Comparison of ENCODE assay signal across 8 cellular contexts in genomic region chr11:69101100-69101791, GRCh38.
DNase-seq lines count a peak whose midpoint lies in the region; ATAC-seq and TF ChIP-seq lines count a peak whose summit lies in the region.

No MANE protein-coding gene starts in this region.

- peak overlapping the region; percentile 36; the same call in 1 of the 2 replicates for H3K27ac ChIP-seq in VCaP
- H3K27ac ChIP-seq in brain microvascular endothelial cell = no peak overlapping the region

- TF ChIP-seq CTCF in VCaP (conservative IDR thresholded peaks at IDR 0.05) (peak; percentile 100), brain microvascular endothelial cell (IDR thresholded peaks at IDR 0.05; ENCODE audit: low read depth, low read length, missing control alignments) (peak; percentile 100)

- DNase-seq in AG08395 (ENCODE audit: low spot score) (peak; percentile 93), NCI-H128 (lab: John Stamatoyannopoulos, UW; ENCODE audit: unreplicated experiment) (peak; percentile 20), brain microvascular endothelial cell (peak; percentile 19), iris pigment epithelial cell (ENCODE audit: low read depth) (peak; percentile 51)
- peak; percentile 47 to 64 for DNase-seq in stimulated activated CD4-positive, alpha-beta T cell treated with anti-CD3 and anti-CD28 coated beads, Interleukin-15, amount 100 ng/mL, for 48 hours (ENCODE audit: low read depth in 2 of 2)

- in situ Hi-C loops in brain microvascular endothelial cell (cut with HindIII; ENCODE audit: low pct_ligation_motif_present, low sequenced_read_pairs) = loop anchor here (25.0 kb wide), 1 partner anchor 561 kb away; no protein-coding TSS in a partner anchor

- no peak overlapping the region for H3K4me3 ChIP-seq in brain microvascular endothelial cell (ENCODE audit: low read depth, low read length)

- no peaks in the 10 kb centered on the region for H3K36me3 ChIP-seq in brain microvascular endothelial cell (replicated peaks)

- ATAC-seq in GM18909 (IDR thresholded peaks at IDR 0.05; ENCODE audit: poor library complexity, unreplicated experiment) (peak; percentile 58), GM19023 (IDR thresholded peaks at IDR 0.05; ENCODE audit: unreplicated experiment) (no peak)

- no peaks in the 10 kb centered on the region for H3K27me3 ChIP-seq in brain microvascular endothelial cell (replicated peaks)

Comparison
In these comparisons a context has a peak if more than half of its experiments do, and no peak if none do; other contexts are left out.
1. DNase-seq: peak in every context shown above with its lines; median percentile 93 in AG08395; 56 in stimulated activated CD4-positive, alpha-beta T cell treated with anti-CD3 and anti-CD28 coated beads, Interleukin-15, amount 100 ng/mL, for 48 hours; 51 in iris pigment epithelial cell; 20 in NCI-H128; 19 in brain microvascular endothelial cell.